16 cellular contexts compared by ENCODE assay signal in the genomic region with DNA sequence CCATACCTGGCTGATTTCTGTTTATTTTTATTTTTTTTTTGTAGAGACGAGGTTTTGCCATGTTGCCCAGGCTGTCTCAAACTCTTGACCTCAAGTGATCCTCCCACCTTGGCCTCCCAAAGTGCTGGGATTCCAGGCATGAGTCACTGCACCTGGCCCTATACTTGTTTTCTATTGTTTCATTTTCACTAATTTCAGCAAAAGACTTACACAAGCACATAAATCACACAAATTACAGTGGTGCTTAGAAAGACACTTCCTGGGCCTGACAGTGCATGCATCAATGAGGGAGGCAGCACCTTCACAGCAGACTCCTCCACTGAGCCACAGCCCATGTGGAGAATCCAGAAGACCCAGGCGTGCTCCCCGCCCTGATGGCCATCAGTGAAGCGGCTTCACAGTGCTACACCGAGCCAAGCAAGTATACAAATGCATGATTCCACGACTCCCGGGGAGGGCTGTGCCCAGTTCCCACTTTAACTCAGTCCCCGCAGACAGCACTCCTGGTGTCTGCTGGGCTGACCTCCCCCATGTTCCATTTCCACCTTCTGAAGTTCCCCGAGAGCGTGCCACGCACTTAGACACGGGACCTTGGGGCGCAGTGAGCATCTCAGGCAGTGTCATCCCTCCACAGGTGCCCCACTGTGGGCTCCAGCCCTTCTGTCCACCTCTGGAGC. TPM values are rescaled to one million over a fixed set of nuclear protein-coding genes. Genes with fewer than 3 reads are reported as not detected.
DNase-seq lines count a peak whose midpoint lies in the region; ATAC-seq and TF ChIP-seq lines count a peak whose summit lies in the region.
"Had no signal": no experiment of that assay in that cellular context is flagged by ENCODE, and none has a peak within 500 bp of the region (broad histone marks: within the 10 kb centered on the region; RNA-seq: fewer than 3 reads in every experiment).

No MANE protein-coding gene starts in this region.

- POLR2A ChIA-PET in activated CD4-positive, alpha-beta T cell treated with anti-CD3 and anti-CD28 coated beads for 36 hours (lab: Charles Lee), result interaction anchor here (0.7 kb wide), 1 partner anchor 10 kb away, joined by 4 read pairs; no protein-coding TSS in a partner anchor

- H3K4me3 Mint-ChIP-seq in activated CD4-positive, alpha-beta T cell treated with anti-CD3 and anti-CD28 coated beads for 36 hours, result no peak overlapping the region
- H3K4me3 Mint-ChIP-seq in activated T-helper 1 cell treated with anti-CD3 and anti-CD28 coated beads, Interleukin-12 subunit alpha, Interleukin-12 subunit beta, Interleukin-2, Interleukin-4 antibody, amounts not matched to agents 30 ng/mL and 10 ng/mL and 1 ng/mL, durations not matched to agents 14 hours and 24 hours and 36 hours, result no peak overlapping the region
- H3K4me3 Mint-ChIP-seq in memory B cell, result no peak overlapping the region
- H3K4me3 Mint-ChIP-seq: CD14-positive monocyte had no signal

- intact Hi-C loops in activated CD4-positive, alpha-beta T cell treated with anti-CD3 and anti-CD28 coated beads for 36 hours (cut with DNase I, micrococcal nuclease), result no loop called here
- intact Hi-C loops in activated T-helper 1 cell treated with anti-CD3 and anti-CD28 coated beads, Interleukin-12 subunit alpha, Interleukin-12 subunit beta, Interleukin-2, Interleukin-4 antibody, amounts not matched to agents 30 ng/mL and 10 ng/mL and 1 ng/mL, durations not matched to agents 14 hours and 24 hours and 36 hours (cut with micrococcal nuclease), result no loop called here
- intact Hi-C loops in thyroid gland (cut with DNase I), result no loop called here

- peaks cover 62 to 77% of the 10 kb centered on the region in 2 donors for H3K36me3 ChIP-seq in thyroid gland

- H3K27ac Mint-ChIP-seq in activated CD4-positive, alpha-beta T cell treated with anti-CD3 and anti-CD28 coated beads for 36 hours, result peak overlapping the region; percentile 38
- H3K27ac Mint-ChIP-seq in activated T-helper 1 cell treated with anti-CD3 and anti-CD28 coated beads, Interleukin-12 subunit alpha, Interleukin-12 subunit beta, Interleukin-2, Interleukin-4 antibody, amounts not matched to agents 30 ng/mL and 10 ng/mL and 1 ng/mL, durations not matched to agents 14 hours and 24 hours and 36 hours, result peak overlapping the region; percentile 36
- H3K27ac Mint-ChIP-seq in memory B cell, result peak overlapping the region; percentile 66

- H3K4me1 ChIP-seq in thyroid gland, result peaks cover 0 to 7% of the 10 kb centered on the region in 2 donors
- H3K4me1 ChIP-seq: A549, Caco-2 had no signal

- no peaks in the 10 kb centered on the region for H3K9me3 Mint-ChIP-seq in activated CD4-positive, alpha-beta T cell treated with anti-CD3 and anti-CD28 coated beads for 36 hours (ENCODE audit: low read depth)
- H3K9me3 Mint-ChIP-seq in activated T-helper 1 cell treated with anti-CD3 and anti-CD28 coated beads, Interleukin-12 subunit alpha, Interleukin-12 subunit beta, Interleukin-2, Interleukin-4 antibody, amounts not matched to agents 30 ng/mL and 10 ng/mL and 1 ng/mL, durations not matched to agents 14 hours and 24 hours and 36 hours, result no peaks in the 10 kb centered on the region
- H3K9me3 Mint-ChIP-seq in memory B cell, result no peaks in the 10 kb centered on the region
- H3K9me3 Mint-ChIP-seq: CD14-positive monocyte had no signal

- H3K27me3 ChIP-seq in thyroid gland, result no peaks in the 10 kb centered on the region

- H3K4me1 Mint-ChIP-seq in activated CD4-positive, alpha-beta T cell treated with anti-CD3 and anti-CD28 coated beads for 36 hours, result peaks cover 11% of the 10 kb centered on the region
- peaks cover 9% of the 10 kb centered on the region for H3K4me1 Mint-ChIP-seq in activated T-helper 1 cell treated with anti-CD3 and anti-CD28 coated beads, Interleukin-12 subunit alpha, Interleukin-12 subunit beta, Interleukin-2, Interleukin-4 antibody, amounts not matched to agents 30 ng/mL and 10 ng/mL and 1 ng/mL, durations not matched to agents 14 hours and 24 hours and 36 hours (ENCODE audit: low read depth)
- no peaks in the 10 kb centered on the region for H3K4me1 Mint-ChIP-seq in memory B cell
- H3K4me1 Mint-ChIP-seq: CD14-positive monocyte had no signal

- no peaks in the 10 kb centered on the region for H3K9me3 ChIP-seq in thyroid gland
- H3K9me3 ChIP-seq: A549, Caco-2 had no signal

- in situ Hi-C loops in KBM-7 (cut with MboI; ENCODE audit: low pct_unique_long_range_greater_than_20kb, low sequenced_read_pairs), result no loop called here

- 94 to 95% methylated on average over 12 to 13 of the region's 13 CpGs for WGBS in thyroid gland, 2 donors

- ATAC-seq in activated CD4-positive, alpha-beta T cell treated with anti-CD3 and anti-CD28 coated beads for 36 hours, result peak; percentile 49
- no peak for ATAC-seq in memory B cell (ENCODE audit: low read depth)
- ATAC-seq: A549, PC-3 had no signal

- TF ChIP-seq CTCF in thyroid gland (IDR thresholded peaks at IDR 0.05), result no peak

- TF ChIP-seq POLR2A in thyroid gland (IDR thresholded peaks at IDR 0.05), result no peak

- H3K4me3 ChIP-seq in thyroid gland (replicated peaks in 1 of 3), result no peak overlapping the region
- H3K4me3 ChIP-seq: A549 had no signal

- DNase-seq in activated CD4-positive, alpha-beta T cell treated with anti-CD3 and anti-CD28 coated beads for 36 hours, result no peak
- DNase-seq in activated CD4-positive, alpha-beta T cell treated with anti-CD3 and anti-CD28 coated beads, Interleukin-2, amount 50 U/mL, for 48 hours, result no peak
- no peak for DNase-seq in activated T-helper 1 cell treated with anti-CD3 and anti-CD28 coated beads, Interleukin-12 subunit alpha, Interleukin-12 subunit beta, Interleukin-2, Interleukin-4 antibody, amounts not matched to agents 30 ng/mL and 10 ng/mL and 1 ng/mL, durations not matched to agents 14 hours and 24 hours and 36 hours (ENCODE audit: low spot score)
- DNase-seq in memory B cell (ENCODE audit: low spot score in 2 of 2) (no peak), anterior cingulate cortex (lab: John Stamatoyannopoulos, UW) (no peak), KBM-7 (no peak), thyroid gland (no peak)
- DNase-seq: NCI-H1436, NCI-H2107, NCI-H226, NCI-H526, PC-3 had no signal

- H3K36me3 Mint-ChIP-seq in activated CD4-positive, alpha-beta T cell treated with anti-CD3 and anti-CD28 coated beads for 36 hours (ENCODE audit: low read depth), result peaks cover 64% of the 10 kb centered on the region
- H3K36me3 Mint-ChIP-seq in activated T-helper 1 cell treated with anti-CD3 and anti-CD28 coated beads, Interleukin-12 subunit alpha, Interleukin-12 subunit beta, Interleukin-2, Interleukin-4 antibody, amounts not matched to agents 30 ng/mL and 10 ng/mL and 1 ng/mL, durations not matched to agents 14 hours and 24 hours and 36 hours (ENCODE audit: low read depth), result peaks cover 54% of the 10 kb centered on the region
- peaks cover 58% of the 10 kb centered on the region for H3K36me3 Mint-ChIP-seq in memory B cell

- H3K27me3 Mint-ChIP-seq in activated CD4-positive, alpha-beta T cell treated with anti-CD3 and anti-CD28 coated beads for 36 hours, result no peaks in the 10 kb centered on the region
- no peaks in the 10 kb centered on the region for H3K27me3 Mint-ChIP-seq in activated T-helper 1 cell treated with anti-CD3 and anti-CD28 coated beads, Interleukin-12 subunit alpha, Interleukin-12 subunit beta, Interleukin-2, Interleukin-4 antibody, amounts not matched to agents 30 ng/mL and 10 ng/mL and 1 ng/mL, durations not matched to agents 14 hours and 24 hours and 36 hours (ENCODE audit: insufficient read depth)
- no peaks in the 10 kb centered on the region for H3K27me3 Mint-ChIP-seq in memory B cell

- no peak overlapping the region for H3K27ac ChIP-seq in thyroid gland
- H3K27ac ChIP-seq: A549 had no signal

- peak; percentile 42; the same call in 1 of the 2 replicates for TF ChIP-seq EP300 in Ishikawa (IDR thresholded peaks at IDR 0.05; ENCODE audit: borderline replicate concordance)

- no peak for TF ChIP-seq RAD21 in Ishikawa (IDR thresholded peaks at IDR 0.05; ENCODE audit: low read depth)

- CTCF ChIA-PET in activated CD4-positive, alpha-beta T cell treated with anti-CD3 and anti-CD28 coated beads for 36 hours (lab: Charles Lee), result no interaction called here

TF ChIP-seq in Ishikawa, 13 proteins besides CTCF, POLR2A, EP300 and RAD21 (continues in another document):
- TF ChIP-seq FOXM1 (IDR thresholded peaks at IDR 0.05; ENCODE audit: borderline replicate concordance, low read depth), result no peak
- TF ChIP-seq, protein P1, sequence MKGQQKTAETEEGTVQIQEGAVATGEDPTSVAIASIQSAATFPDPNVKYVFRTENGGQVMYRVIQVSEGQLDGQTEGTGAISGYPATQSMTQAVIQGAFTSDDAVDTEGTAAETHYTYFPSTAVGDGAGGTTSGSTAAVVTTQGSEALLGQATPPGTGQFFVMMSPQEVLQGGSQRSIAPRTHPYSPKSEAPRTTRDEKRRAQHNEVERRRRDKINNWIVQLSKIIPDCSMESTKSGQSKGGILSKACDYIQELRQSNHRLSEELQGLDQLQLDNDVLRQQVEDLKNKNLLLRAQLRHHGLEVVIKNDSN (IDR thresholded peaks at IDR 0.05), result no peak
- peak; percentile 33; the same call in 1 of the 2 replicates for TF ChIP-seq NFIC (IDR thresholded peaks at IDR 0.05)
- no peak for TF ChIP-seq YY1 (IDR thresholded peaks at IDR 0.05; ENCODE audit: low read depth)
- peak; percentile 46 for TF ChIP-seq TCF12 (IDR thresholded peaks at IDR 0.05; ENCODE audit: low read depth)
- TF ChIP-seq EGR1 (IDR thresholded peaks at IDR 0.05), result no peak
- TF ChIP-seq ZBTB7A (IDR thresholded peaks at IDR 0.05; ENCODE audit: low read depth), result no peak
- TF ChIP-seq TEAD4 (IDR thresholded peaks at IDR 0.05), result peak; percentile 27; the same call in 1 of the 2 replicates
- TF ChIP-seq, protein P2, sequence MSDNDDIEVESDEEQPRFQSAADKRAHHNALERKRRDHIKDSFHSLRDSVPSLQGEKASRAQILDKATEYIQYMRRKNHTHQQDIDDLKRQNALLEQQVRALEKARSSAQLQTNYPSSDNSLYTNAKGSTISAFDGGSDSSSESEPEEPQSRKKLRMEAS (IDR thresholded peaks at IDR 0.05), result no peak

RNA-seq across cellular contexts. Expression of gene PITRM1, which starts 20.6 kb away (rescaled TPM):
- 10 to 100 TPM; 84.8 to 97.9 TPM for total RNA-seq in activated CD4-positive, alpha-beta T cell treated with anti-CD3 and anti-CD28 coated beads for 36 hours
- 76.3 and 80.4 TPM in 2 replicates for total RNA-seq in activated T-helper 1 cell treated with anti-CD3 and anti-CD28 coated beads, Interleukin-12 subunit alpha, Interleukin-12 subunit beta, Interleukin-2, Interleukin-4 antibody, amounts not matched to agents 30 ng/mL and 10 ng/mL and 1 ng/mL, durations not matched to agents 14 hours and 24 hours and 36 hours
- 100 to 1,000 TPM in 2 of 4 donors, 10 to 100 TPM in 2; 68.2 to 107 (median 86.2) TPM for total RNA-seq in thyroid gland
